In the genomic region with DNA sequence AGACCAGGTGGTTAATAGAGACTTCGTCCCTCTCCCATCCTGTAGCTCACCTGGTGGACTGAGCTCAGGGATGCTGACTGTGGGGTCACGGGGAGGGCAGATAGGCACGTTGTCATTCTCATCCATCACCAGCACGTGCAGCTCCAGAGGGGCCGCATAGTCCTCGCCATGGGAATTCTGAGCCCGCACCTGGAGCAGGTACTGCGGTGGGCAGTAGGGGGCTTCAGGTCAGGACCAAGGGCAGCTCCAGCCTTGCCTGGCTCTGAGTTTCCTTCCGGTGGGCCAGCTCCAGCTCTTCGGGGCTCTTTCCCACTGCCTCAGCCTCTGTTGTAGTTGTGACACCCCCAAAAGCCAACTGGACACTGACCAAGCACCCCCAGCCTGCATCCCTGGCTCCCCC, we compare ENCODE assay signal across 15 cellular contexts. TPM values are rescaled to one million over a fixed set of nuclear protein-coding genes. Genes with fewer than 3 reads are reported as not detected.
"Had no signal": no experiment of that assay in that cellular context is flagged by ENCODE, and none has a peak within 500 bp of the region (broad histone marks: within the 10 kb centered on the region; RNA-seq: fewer than 3 reads in every experiment).

No MANE protein-coding gene starts in this region.

- H3K36me3 Mint-ChIP-seq: activated CD4-positive, alpha-beta memory T cell treated with anti-CD3 and anti-CD28 coated beads for 36 hours; memory B cell; natural killer cell treated with Interleukin-12 subunit alpha and Interleukin-12 subunit beta and Interleukin-15 and Interleukin-18, amount 100 ng/mL, for 72 hours; type B pancreatic cell had no signal

- H3K27ac Mint-ChIP-seq: activated CD4-positive, alpha-beta memory T cell treated with anti-CD3 and anti-CD28 coated beads for 36 hours; activated T-cell treated with anti-CD3 and anti-CD28 coated beads, Interleukin-2, amount 50 U/mL, for 72 hours; memory B cell; natural killer cell treated with Interleukin-12 subunit alpha and Interleukin-12 subunit beta and Interleukin-15 and Interleukin-18, amount 100 ng/mL, for 72 hours; type B pancreatic cell had no signal

- H3K27me3 ChIP-seq: esophagus muscularis mucosa, suprapubic skin had no signal

- H3K4me3 ChIP-seq: esophagus muscularis mucosa, suprapubic skin had no signal

- H3K9me3 ChIP-seq: esophagus muscularis mucosa, suprapubic skin had no signal

- H3K9me3 Mint-ChIP-seq: activated CD4-positive, alpha-beta memory T cell treated with anti-CD3 and anti-CD28 coated beads for 36 hours; activated T-cell treated with anti-CD3 and anti-CD28 coated beads, Interleukin-2, amount 50 U/mL, for 72 hours; memory B cell; natural killer cell treated with Interleukin-12 subunit alpha and Interleukin-12 subunit beta and Interleukin-15 and Interleukin-18, amount 100 ng/mL, for 72 hours; type B pancreatic cell had no signal

- H3K27me3 Mint-ChIP-seq: natural killer cell treated with Interleukin-12 subunit alpha and Interleukin-12 subunit beta and Interleukin-15 and Interleukin-18, amount 100 ng/mL, for 72 hours had no signal

- ATAC-seq: activated T-cell treated with anti-CD3 and anti-CD28 coated beads, Interleukin-2, amount 50 U/mL, for 72 hours; left lobe of liver; natural killer cell treated with Interleukin-12 subunit alpha and Interleukin-12 subunit beta and Interleukin-15 and Interleukin-18, amount 100 ng/mL, for 72 hours; stimulated activated naive CD8-positive, alpha-beta T cell treated with anti-CD3 and anti-CD28 coated beads, Interleukin-15, Interleukin-2, amounts not matched to agents 100 U/mL and 50 U/mL, for 24 hours had no signal

- H3K4me1 Mint-ChIP-seq: memory B cell had no signal

- H3K36me3 ChIP-seq: esophagus muscularis mucosa, suprapubic skin had no signal

- DNase-seq: activated CD4-positive, alpha-beta memory T cell treated with anti-CD3 and anti-CD28 coated beads for 36 hours; activated CD4-positive, alpha-beta T cell treated with anti-CD3 and anti-CD28 coated beads for 1 hour; activated CD8-positive, alpha-beta memory T cell treated with anti-CD3 and anti-CD28 coated beads, Interleukin-2, amount 50 U/mL, for 4 hours; activated T-cell treated with anti-CD3 and anti-CD28 coated beads, Interleukin-2, amount 50 U/mL, for 72 hours; stimulated activated CD4-positive, alpha-beta T cell treated with anti-CD3 and anti-CD28 coated beads, Interleukin-12 subunit alpha, Interleukin-12 subunit beta, amount 100 ng/mL, for 4 hours; stimulated activated naive CD8-positive, alpha-beta T cell treated with anti-CD3 and anti-CD28 coated beads, Interleukin-15, Interleukin-2, amounts not matched to agents 100 U/mL and 50 U/mL, for 24 hours had no signal

- H3K27ac ChIP-seq: esophagus muscularis mucosa, suprapubic skin had no signal

- H3K4me3 Mint-ChIP-seq: activated CD4-positive, alpha-beta memory T cell treated with anti-CD3 and anti-CD28 coated beads for 36 hours; activated T-cell treated with anti-CD3 and anti-CD28 coated beads, Interleukin-2, amount 50 U/mL, for 72 hours; memory B cell; natural killer cell treated with Interleukin-12 subunit alpha and Interleukin-12 subunit beta and Interleukin-15 and Interleukin-18, amount 100 ng/mL, for 72 hours; type B pancreatic cell had no signal

RNA-seq across cellular contexts. Expression of a gene that starts 5.6 kb away (rescaled TPM):
- total RNA-seq: activated CD4-positive, alpha-beta memory T cell treated with anti-CD3 and anti-CD28 coated beads for 36 hours; activated T-cell treated with anti-CD3 and anti-CD28 coated beads, Interleukin-2, amount 50 U/mL, for 72 hours; astrocyte; fibroblast of villous mesenchyme; left lobe of liver; natural killer cell treated with Interleukin-12 subunit alpha and Interleukin-12 subunit beta and Interleukin-15 and Interleukin-18, amount 100 ng/mL, for 72 hours; osteocyte had no signal
